Comparison of ENCODE assay signal across 16 cellular contexts in the genomic region with DNA sequence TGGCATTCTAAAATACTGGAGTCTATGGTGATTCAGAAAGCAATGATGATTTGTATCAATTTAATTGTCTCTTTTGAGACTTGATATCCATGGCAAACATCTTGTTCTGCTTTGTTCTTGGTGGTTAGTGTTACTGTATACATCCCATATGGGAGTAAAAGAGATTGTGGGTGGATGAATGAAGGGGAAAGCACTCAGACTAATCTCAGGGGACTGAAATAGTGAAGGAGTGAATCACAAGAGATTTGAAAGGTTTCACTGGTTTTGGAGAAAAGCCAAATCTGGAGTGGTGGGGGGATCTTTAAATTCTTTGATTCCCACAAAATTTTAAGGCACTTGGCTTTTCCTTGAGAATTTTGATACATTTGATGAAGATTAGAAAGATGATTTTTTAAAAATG.
DNase-seq lines count a peak whose midpoint lies in the region; ATAC-seq and TF ChIP-seq lines count a peak whose summit lies in the region.
"Had no signal": no experiment of that assay in that cellular context is flagged by ENCODE, and none has a peak within 500 bp of the region (broad histone marks: within the 10 kb centered on the region; RNA-seq: fewer than 3 reads in every experiment).

No MANE protein-coding gene starts in this region.

- no peak overlapping the region for H3K9ac ChIP-seq in IMR-90 (ENCODE audit: low read depth, low read length)

- POLR2A ChIA-PET in IMR-90 (lab: Charles Lee; ENCODE audit: unreplicated experiment): no interaction called here

- no peaks in the 10 kb centered on the region for H3K27me3 ChIP-seq in IMR-90 (ENCODE audit: control insufficient read depth, insufficient read depth, low read length)
- H3K27me3 ChIP-seq in brain microvascular endothelial cell (replicated peaks): no peaks in the 10 kb centered on the region
- no peaks in the 10 kb centered on the region for H3K27me3 ChIP-seq in prostate gland (replicated peaks; ENCODE audit: insufficient read depth)
- H3K27me3 ChIP-seq: upper lobe of left lung had no signal

- no peak overlapping the region for H4K91ac ChIP-seq in IMR-90 (ENCODE audit: insufficient read depth, low read depth, low read length)

- DNase-seq in AG08395 (ENCODE audit: low spot score): peak; percentile 34
- DNase-seq in IMR-90: peak; percentile 87
- peak; percentile 81 for DNase-seq in brain microvascular endothelial cell
- DNase-seq in kidney tubule cell (ENCODE audit: low spot score): peak; percentile 26
- no peak for DNase-seq in prostate gland (ENCODE audit: low spot score)
- DNase-seq in UCSD-AML1 (lab: John Stamatoyannopoulos, UW; ENCODE audit: unreplicated experiment): no peak
- no peak for DNase-seq in stimulated activated naive CD8-positive, alpha-beta T cell treated with anti-CD3 and anti-CD28 coated beads, Interleukin-15, Interleukin-2, amounts not matched to agents 100 U/mL and 50 U/mL, for 24 hours
- DNase-seq: activated CD4-positive, alpha-beta T cell treated with anti-CD3 and anti-CD28 coated beads for 48 hours; activated T-cell treated with anti-CD3 and anti-CD28 coated beads for 4 hours; DMS79; NCI-H1105; stimulated activated naive B cell treated with anti-CD40 and anti-IgM and Interleukin-4, amounts not matched to agents 10 μg/mL and 1 μg/mL and 100 μg/mL, for 72 hours; upper lobe of left lung had no signal

- H3K23ac ChIP-seq in IMR-90 (ENCODE audit: low read depth, low read length): no peak overlapping the region

- intact Hi-C loops in IMR-90 (cut with micrococcal nuclease): loop anchor here (10.0 kb wide), 1 partner anchor 361 kb away; no protein-coding TSS in a partner anchor
- intact Hi-C loops in prostate gland (cut with DNase I): no loop called here

- H2AFZ ChIP-seq in IMR-90 (replicated peaks; ENCODE audit: low read length, poor library complexity): no peak overlapping the region

- TF ChIP-seq POLR2A in IMR-90 (IDR thresholded peaks at IDR 0.05; ENCODE audit: low read depth, low read length) (no peak), prostate gland (IDR thresholded peaks at IDR 0.05) (no peak)

- H3K18ac ChIP-seq in IMR-90 (ENCODE audit: low read depth, low read length): no peak overlapping the region

- H3K4me1 ChIP-seq in IMR-90 (ENCODE audit: control insufficient read depth, insufficient read depth, low read length) (peaks cover 7% of the 10 kb centered on the region), prostate gland (replicated peaks) (no peaks in the 10 kb centered on the region)
- H3K4me1 ChIP-seq: upper lobe of left lung had no signal

- no peak overlapping the region for H2AK5ac ChIP-seq in IMR-90 (ENCODE audit: low read depth, low read length)

- peaks cover 3% of the 10 kb centered on the region for H3K9me1 ChIP-seq in IMR-90 (ENCODE audit: insufficient read depth, low read length)

- no peaks in the 10 kb centered on the region for H4K20me1 ChIP-seq in IMR-90 (ENCODE audit: insufficient read depth, low read length)

- H2BK5ac ChIP-seq in IMR-90 (ENCODE audit: low read depth, low read length, poor library complexity, severe bottlenecking): peak overlapping the region; percentile 71

- in situ Hi-C loops in IMR-90 (cut with MboI; ENCODE audit: low sequenced_read_pairs): no loop called here
- in situ Hi-C loops in brain microvascular endothelial cell (cut with HindIII; ENCODE audit: low pct_ligation_motif_present, low sequenced_read_pairs): no loop called here

- BruUV-seq in IMR-90 (replicated peaks; lab: Mats Ljungman, UMichigan): no TSS peak

- H3K4me3 ChIP-seq in IMR-90 (ENCODE audit: insufficient read depth, low read depth, low read length) (no peak overlapping the region), brain microvascular endothelial cell (ENCODE audit: low read depth, low read length) (no peak overlapping the region), prostate gland (no peak overlapping the region)
- H3K4me3 ChIP-seq: upper lobe of left lung had no signal

- H2BK120ac ChIP-seq in IMR-90 (ENCODE audit: low read depth, low read length): peak overlapping the region; percentile 16; the same call in 1 of the 2 replicates

- peak overlapping the region; percentile 21; the same call in 1 of the 2 replicates for H2BK20ac ChIP-seq in IMR-90 (ENCODE audit: low read depth, low read length)

- no peak for TF ChIP-seq RAD21 in IMR-90 (IDR thresholded peaks at IDR 0.05; ENCODE audit: low read length)

- dilution Hi-C loops in IMR-90 (cut with HindIII; ENCODE audit: low sequenced_read_pairs, unreplicated experiment): no loop called here

- no peak overlapping the region for H3K14ac ChIP-seq in IMR-90 (replicated peaks; ENCODE audit: low read depth, low read length)

- TF ChIP-seq CTCF in IMR-90 (conservative IDR thresholded peaks at IDR 0.05; ENCODE audit: low read depth, low read length) (no peak), brain microvascular endothelial cell (IDR thresholded peaks at IDR 0.05; ENCODE audit: low read depth, low read length, missing control alignments) (no peak), prostate gland (IDR thresholded peaks at IDR 0.05) (no peak)

- CTCF ChIA-PET in IMR-90 (lab: Yijun Ruan, JAX): no interaction called here

- H3K79me1 ChIP-seq in IMR-90 (ENCODE audit: low read depth in 1 of 2, low read length in 2 of 2): no peaks in the 10 kb centered on the region

- no peak overlapping the region for H3K56ac ChIP-seq in IMR-90 (ENCODE audit: extremely low read depth, insufficient read depth, low read length)

- H2BK15ac ChIP-seq in IMR-90 (ENCODE audit: low read depth, low read length): no peak overlapping the region

- H3K4me2 ChIP-seq in IMR-90 (ENCODE audit: low read depth, low read length): peak overlapping the region; percentile 70; the same call in 1 of the 2 replicates

- H3K4ac ChIP-seq in IMR-90 (ENCODE audit: low read depth, low read length): no peak overlapping the region

- no peak overlapping the region for H4K8ac ChIP-seq in IMR-90 (ENCODE audit: low read depth in 2 of 2, low read length in 2 of 2)

- H2AK9ac ChIP-seq in IMR-90 (replicated peaks; ENCODE audit: low read depth, low read length, poor library complexity): no peak overlapping the region

- no peaks in the 10 kb centered on the region for H3K36me3 ChIP-seq in IMR-90 (ENCODE audit: control insufficient read depth, insufficient read depth, low read length)
- no peaks in the 10 kb centered on the region for H3K36me3 ChIP-seq in brain microvascular endothelial cell (replicated peaks)
- H3K36me3 ChIP-seq in prostate gland: no peaks in the 10 kb centered on the region
- H3K36me3 ChIP-seq: upper lobe of left lung had no signal

- H3K9me3 ChIP-seq in IMR-90 (ENCODE audit: control insufficient read depth, insufficient read depth, low read length): no peaks in the 10 kb centered on the region
- H3K9me3 ChIP-seq in prostate gland: no peaks in the 10 kb centered on the region
- H3K9me3 ChIP-seq: upper lobe of left lung had no signal

- ATAC-seq in IMR-90 (ENCODE audit: low read depth): peak; percentile 54
- ATAC-seq in stimulated activated naive CD8-positive, alpha-beta T cell treated with anti-CD3 and anti-CD28 coated beads, Interleukin-15, Interleukin-2, amounts not matched to agents 100 U/mL and 50 U/mL, for 24 hours: no peak
- ATAC-seq in GM18909 (IDR thresholded peaks at IDR 0.05; ENCODE audit: poor library complexity, unreplicated experiment): no peak
- ATAC-seq: Right ventricle myocardium inferior; sciatic nerve; stimulated activated naive B cell treated with anti-CD40 and anti-IgM and Interleukin-4, amounts not matched to agents 10 μg/mL and 1 μg/mL and 100 μg/mL, for 72 hours had no signal

- no peak overlapping the region for H4K5ac ChIP-seq in IMR-90 (ENCODE audit: low read depth, low read length)

- H3K27ac ChIP-seq in IMR-90 (ENCODE audit: insufficient read depth, low read length): no peak overlapping the region
- peak overlapping the region; percentile 1 for H3K27ac ChIP-seq in brain microvascular endothelial cell
- no peak overlapping the region for H3K27ac ChIP-seq in prostate gland
- H3K27ac ChIP-seq: upper lobe of left lung had no signal

TF ChIP-seq in IMR-90, 13 proteins besides CTCF, POLR2A, EP300 and RAD21:
- TF ChIP-seq, protein P1, sequence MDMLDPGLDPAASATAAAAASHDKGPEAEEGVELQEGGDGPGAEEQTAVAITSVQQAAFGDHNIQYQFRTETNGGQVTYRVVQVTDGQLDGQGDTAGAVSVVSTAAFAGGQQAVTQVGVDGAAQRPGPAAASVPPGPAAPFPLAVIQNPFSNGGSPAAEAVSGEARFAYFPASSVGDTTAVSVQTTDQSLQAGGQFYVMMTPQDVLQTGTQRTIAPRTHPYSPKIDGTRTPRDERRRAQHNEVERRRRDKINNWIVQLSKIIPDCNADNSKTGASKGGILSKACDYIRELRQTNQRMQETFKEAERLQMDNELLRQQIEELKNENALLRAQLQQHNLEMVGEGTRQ (IDR thresholded peaks at IDR 0.05; ENCODE audit: low read depth, low read length): no peak
- TF ChIP-seq ELK1 (IDR thresholded peaks at IDR 0.05; ENCODE audit: borderline replicate concordance, low read depth, low read length) (no peak), MAZ (IDR thresholded peaks at IDR 0.05; ENCODE audit: borderline replicate concordance, low read depth, low read length) (no peak), CHD1 (IDR thresholded peaks at IDR 0.05; ENCODE audit: low read depth, low read length) (no peak), FOS (IDR thresholded peaks at IDR 0.05; ENCODE audit: low read depth, low read length) (no peak), RCOR1 (IDR thresholded peaks at IDR 0.05; ENCODE audit: insufficient replicate concordance, low read length) (no peak), BHLHE40 (IDR thresholded peaks at IDR 0.05; ENCODE audit: low read depth, low read length) (no peak), NFE2L2 (IDR thresholded peaks at IDR 0.05; ENCODE audit: low read depth, low read length) (no peak), MAFK (IDR thresholded peaks at IDR 0.05; ENCODE audit: low read depth, low read length) (no peak), SMC3 (IDR thresholded peaks at IDR 0.05; ENCODE audit: low read depth, low read length) (no peak), RFX5 (IDR thresholded peaks at IDR 0.05; ENCODE audit: low read depth, low read length) (no peak), MXI1 (IDR thresholded peaks at IDR 0.05; ENCODE audit: borderline replicate concordance, low read depth, low read length) (no peak), CEBPB (IDR thresholded peaks at IDR 0.05; ENCODE audit: low read depth, low read length) (no peak)

Comparison
In these comparisons a context has a peak if more than half of its experiments do, and no peak if none do; other contexts are left out.
1. DNase-seq: peak in AG08395 (single experiment), IMR-90 (single experiment), brain microvascular endothelial cell (single experiment) and kidney tubule cell (single experiment); none in prostate gland (single experiment), UCSD-AML1 (single experiment) and stimulated activated naive CD8-positive, alpha-beta T cell treated with anti-CD3 and anti-CD28 coated beads, Interleukin-15, Interleukin-2, amounts not matched to agents 100 U/mL and 50 U/mL, for 24 hours (single experiment).